ENCODE assay signal across 8 cellular contexts in genomic region chr21:25561668-25562641, GRCh38. TPM values are rescaled to one million over a fixed set of nuclear protein-coding genes. Genes with fewer than 3 reads are reported as not detected.
DNase-seq lines count a peak whose midpoint lies in the region; ATAC-seq, FAIRE-seq and TF ChIP-seq lines count a peak whose summit lies in the region.

No MANE protein-coding gene starts in this region.

- no peaks in the 10 kb centered on the region for H3F3A ChIP-seq in neural cell (ENCODE audit: insufficient read depth, low read length, poor library complexity, severe bottlenecking)

- H4K20me1 ChIP-seq in neural cell (ENCODE audit: insufficient read depth): no peaks in the 10 kb centered on the region

- CTCF ChIA-PET in A673 (lab: Charles Lee): no interaction called here

- BruUV-seq in A673 (replicated peaks; lab: Mats Ljungman, UMichigan): no TSS peak

- H3K27ac ChIP-seq in neural cell (ENCODE audit: low read length): no peak overlapping the region
- no peak overlapping the region for H3K27ac ChIP-seq in stomach smooth muscle (ENCODE audit: low read length)
- no peak overlapping the region for H3K27ac ChIP-seq in A673 (ENCODE audit: low read depth, low read length, poor library complexity, severe bottlenecking)

- H3K9ac ChIP-seq in neural cell (ENCODE audit: low read length) (no peak overlapping the region), stomach smooth muscle (ENCODE audit: low read length in 2 of 2) (peak overlapping the region; percentile 37 to 60)

- intact Hi-C loops in A673 (cut with micrococcal nuclease; ENCODE audit: unreplicated experiment): no loop called here

- ATAC-seq in HG02763 (IDR thresholded peaks at IDR 0.05; ENCODE audit: unreplicated experiment): peak; percentile 34

- no peak for TF ChIP-seq RAD21 in neural cell (conservative IDR thresholded peaks at IDR 0.05)

- peak; percentile 79 for FAIRE-seq in GM12891 (lab: Jason Lieb, UNC)

- peaks cover 17% of the 10 kb centered on the region for H3K27me3 ChIP-seq in neural cell (ENCODE audit: insufficient read depth, low read depth, low read length)
- no peaks in the 10 kb centered on the region for H3K27me3 ChIP-seq in stomach smooth muscle (ENCODE audit: control insufficient read depth in 1 of 2, insufficient read depth in 2 of 2, low read length in 2 of 2)
- no peaks in the 10 kb centered on the region for H3K27me3 ChIP-seq in A673 (replicated peaks; ENCODE audit: insufficient read depth, low read depth, low read length, poor library complexity)

- no peak overlapping the region for H2AFZ ChIP-seq in neural cell (ENCODE audit: low read depth, low read length)

- no peaks in the 10 kb centered on the region for H3K9me2 ChIP-seq in neural cell (ENCODE audit: insufficient read depth, low read length)

- POLR2A ChIA-PET in A673 (lab: Charles Lee; ENCODE audit: low non-redundant PET): no interaction called here

- TF ChIP-seq CTCF in neural cell (IDR thresholded peaks at IDR 0.05; ENCODE audit: poor library complexity, severe bottlenecking) (no peak), A673 (conservative IDR thresholded peaks at IDR 0.05; ENCODE audit: low read depth, low read length) (no peak)

- no peak for TF ChIP-seq EP300 in neural cell (conservative IDR thresholded peaks at IDR 0.05; ENCODE audit: poor library complexity, severe bottlenecking)

- H3K9me3 ChIP-seq in neural cell (ENCODE audit: low read length): no peaks in the 10 kb centered on the region
- H3K9me3 ChIP-seq in stomach smooth muscle (ENCODE audit: control insufficient read depth in 2 of 2, low read length in 2 of 2): no peaks in the 10 kb centered on the region
- H3K9me3 ChIP-seq in A673 (ENCODE audit: low read depth, low read length, poor library complexity, severe bottlenecking): no peaks in the 10 kb centered on the region

- peaks cover 4% of the 10 kb centered on the region for H3K4me1 ChIP-seq in stomach smooth muscle (ENCODE audit: control insufficient read depth, insufficient read depth, low read length)
- peaks cover 5% of the 10 kb centered on the region for H3K4me1 ChIP-seq in A673 (ENCODE audit: insufficient read depth, low read length, poor library complexity, severe bottlenecking)

- no peaks in the 10 kb centered on the region for H3K36me3 ChIP-seq in neural cell (ENCODE audit: insufficient read depth, low read length)
- H3K36me3 ChIP-seq in stomach smooth muscle (ENCODE audit: control insufficient read depth in 2 of 2, insufficient read depth in 2 of 2, low read length in 2 of 2): peaks cover 3 to 5% of the 10 kb centered on the region in 2 donors
- no peaks in the 10 kb centered on the region for H3K36me3 ChIP-seq in A673 (ENCODE audit: insufficient read depth, low read length, poor library complexity, severe bottlenecking)

- H3K4me3 ChIP-seq in neural cell (ENCODE audit: low read length) (peak overlapping the region; percentile 37), stomach smooth muscle (ENCODE audit: low read length in 2 of 2) (peak overlapping the region; percentile 65 to 74), A673 (ENCODE audit: low read depth, low read length, poor library complexity, severe bottlenecking) (no peak overlapping the region)

- no peak overlapping the region for H3K4me2 ChIP-seq in neural cell (ENCODE audit: low read length)

- DNase-seq in GM12891 (ENCODE audit: insufficient read length, low spot score) (peak; percentile 35), NCI-H69 (lab: John Stamatoyannopoulos, UW) (peak; percentile 56), activated T-cell treated with anti-CD3 and anti-CD28 coated beads for 1 hour (ENCODE audit: low read depth) (peak; percentile 47), fibroblast of gingiva (ENCODE audit: low read depth) (peak; percentile 64), A673 (ENCODE audit: low spot score) (no peak)

- TF ChIP-seq POLR2A in GM12891 (IDR thresholded peaks at IDR 0.05; ENCODE audit: low read depth, low read length): peak; percentile 99

- no peaks in the 10 kb centered on the region for H3K79me2 ChIP-seq in neural cell (replicated peaks; ENCODE audit: insufficient read depth, low read length)

TF ChIP-seq in GM12891, 5 proteins besides CTCF, POLR2A, EP300 and RAD21:
- TF ChIP-seq TAF1 (IDR thresholded peaks at IDR 0.05; ENCODE audit: low read depth, low read length): peak; percentile 81
- TF ChIP-seq SPI1 (IDR thresholded peaks at IDR 0.05; ENCODE audit: low read depth, low read length): peak; percentile 82
- peak; percentile 99 for TF ChIP-seq POLR2AphosphoS5 (IDR thresholded peaks at IDR 0.05; ENCODE audit: low read depth, low read length)
- TF ChIP-seq POU2F2 (IDR thresholded peaks at IDR 0.05; ENCODE audit: low read depth, low read length): peak; percentile 94
- no peak for TF ChIP-seq PAX5 (IDR thresholded peaks at IDR 0.05; ENCODE audit: insufficient read depth, low read length, severe bottlenecking)

TF ChIP-seq in neural cell, 6 proteins besides CTCF, POLR2A, EP300 and RAD21:
- TF ChIP-seq EZH2 (IDR thresholded peaks at IDR 0.05; ENCODE audit: borderline replicate concordance, insufficient read depth, low read length, poor library complexity, severe bottlenecking) (no peak), POLR2AphosphoS5 (IDR thresholded peaks at IDR 0.05) (no peak), MXI1 (conservative IDR thresholded peaks at IDR 0.05; ENCODE audit: poor library complexity, severe bottlenecking) (no peak), SMC3 (conservative IDR thresholded peaks at IDR 0.05; ENCODE audit: poor library complexity) (no peak), TAF1 (IDR thresholded peaks at IDR 0.05; ENCODE audit: low read depth) (no peak)
- TF ChIP-seq, protein P1, sequence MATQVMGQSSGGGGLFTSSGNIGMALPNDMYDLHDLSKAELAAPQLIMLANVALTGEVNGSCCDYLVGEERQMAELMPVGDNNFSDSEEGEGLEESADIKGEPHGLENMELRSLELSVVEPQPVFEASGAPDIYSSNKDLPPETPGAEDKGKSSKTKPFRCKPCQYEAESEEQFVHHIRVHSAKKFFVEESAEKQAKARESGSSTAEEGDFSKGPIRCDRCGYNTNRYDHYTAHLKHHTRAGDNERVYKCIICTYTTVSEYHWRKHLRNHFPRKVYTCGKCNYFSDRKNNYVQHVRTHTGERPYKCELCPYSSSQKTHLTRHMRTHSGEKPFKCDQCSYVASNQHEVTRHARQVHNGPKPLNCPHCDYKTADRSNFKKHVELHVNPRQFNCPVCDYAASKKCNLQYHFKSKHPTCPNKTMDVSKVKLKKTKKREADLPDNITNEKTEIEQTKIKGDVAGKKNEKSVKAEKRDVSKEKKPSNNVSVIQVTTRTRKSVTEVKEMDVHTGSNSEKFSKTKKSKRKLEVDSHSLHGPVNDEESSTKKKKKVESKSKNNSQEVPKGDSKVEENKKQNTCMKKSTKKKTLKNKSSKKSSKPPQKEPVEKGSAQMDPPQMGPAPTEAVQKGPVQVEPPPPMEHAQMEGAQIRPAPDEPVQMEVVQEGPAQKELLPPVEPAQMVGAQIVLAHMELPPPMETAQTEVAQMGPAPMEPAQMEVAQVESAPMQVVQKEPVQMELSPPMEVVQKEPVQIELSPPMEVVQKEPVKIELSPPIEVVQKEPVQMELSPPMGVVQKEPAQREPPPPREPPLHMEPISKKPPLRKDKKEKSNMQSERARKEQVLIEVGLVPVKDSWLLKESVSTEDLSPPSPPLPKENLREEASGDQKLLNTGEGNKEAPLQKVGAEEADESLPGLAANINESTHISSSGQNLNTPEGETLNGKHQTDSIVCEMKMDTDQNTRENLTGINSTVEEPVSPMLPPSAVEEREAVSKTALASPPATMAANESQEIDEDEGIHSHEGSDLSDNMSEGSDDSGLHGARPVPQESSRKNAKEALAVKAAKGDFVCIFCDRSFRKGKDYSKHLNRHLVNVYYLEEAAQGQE (IDR thresholded peaks at IDR 0.05; ENCODE audit: borderline replicate concordance): no peak

RNA-seq across cellular contexts. Expression of gene MRPL39, which starts 45.3 kb away (rescaled TPM):
- 56.0 TPM for polyA plus RNA-seq in GM12891 (2012; ENCODE audit: low read depth, missing spikeins)
- 28.5 and 43.2 TPM in 2 replicates for polyA plus RNA-seq in neural cell
- 41.4 and 45.8 TPM in 2 replicates for polyA minus RNA-seq in neural cell
- total RNA-seq in A673 (2021): 57.1 and 57.6 TPM in 2 replicates
